Comparison of ENCODE assay signal across 1 cellular context in the genomic region with DNA sequence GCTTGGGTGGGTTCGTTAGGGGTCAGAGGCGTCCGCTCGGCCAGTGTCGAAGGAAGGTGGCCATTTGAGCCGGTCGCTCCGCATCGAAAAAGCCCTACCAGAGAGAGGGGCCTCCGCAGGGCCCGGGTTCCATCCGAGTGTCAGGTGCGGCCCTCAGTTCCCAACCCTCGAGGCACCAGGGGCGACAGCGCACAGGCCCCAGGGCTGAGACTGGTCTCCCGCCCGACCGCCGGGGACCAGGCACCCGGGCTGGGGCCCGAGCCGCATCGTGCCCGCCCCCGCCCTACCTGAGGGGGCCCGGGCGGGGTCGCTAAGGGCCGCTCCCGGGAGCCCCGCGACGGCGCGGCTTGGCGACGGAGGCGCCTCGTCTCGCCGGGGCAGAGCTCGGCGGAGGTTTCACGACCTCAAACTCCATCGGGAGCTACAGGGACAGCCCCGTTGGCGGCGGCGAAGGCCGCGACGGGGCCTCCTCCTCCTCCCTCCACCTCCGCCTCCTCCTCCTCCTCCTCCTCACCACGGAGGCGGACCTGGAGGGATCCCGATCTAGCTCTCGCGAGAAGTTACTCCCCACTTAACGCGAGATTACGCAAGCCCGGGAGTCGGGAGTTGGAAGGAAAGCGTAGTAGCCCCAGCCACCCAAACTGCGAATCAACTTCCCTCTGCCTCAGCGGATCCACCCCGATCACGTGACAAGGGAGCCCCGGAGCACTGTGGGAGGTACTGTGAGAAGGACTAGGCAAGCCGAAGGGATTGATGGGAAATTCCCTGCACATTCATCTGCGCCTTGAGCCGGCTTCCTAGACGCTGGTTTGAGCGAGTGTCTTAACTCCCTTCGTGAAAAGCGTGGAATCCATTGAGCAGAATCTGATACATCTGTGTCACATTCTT.
TF ChIP-seq lines count a peak whose summit lies in the region.

A gene with protein sequence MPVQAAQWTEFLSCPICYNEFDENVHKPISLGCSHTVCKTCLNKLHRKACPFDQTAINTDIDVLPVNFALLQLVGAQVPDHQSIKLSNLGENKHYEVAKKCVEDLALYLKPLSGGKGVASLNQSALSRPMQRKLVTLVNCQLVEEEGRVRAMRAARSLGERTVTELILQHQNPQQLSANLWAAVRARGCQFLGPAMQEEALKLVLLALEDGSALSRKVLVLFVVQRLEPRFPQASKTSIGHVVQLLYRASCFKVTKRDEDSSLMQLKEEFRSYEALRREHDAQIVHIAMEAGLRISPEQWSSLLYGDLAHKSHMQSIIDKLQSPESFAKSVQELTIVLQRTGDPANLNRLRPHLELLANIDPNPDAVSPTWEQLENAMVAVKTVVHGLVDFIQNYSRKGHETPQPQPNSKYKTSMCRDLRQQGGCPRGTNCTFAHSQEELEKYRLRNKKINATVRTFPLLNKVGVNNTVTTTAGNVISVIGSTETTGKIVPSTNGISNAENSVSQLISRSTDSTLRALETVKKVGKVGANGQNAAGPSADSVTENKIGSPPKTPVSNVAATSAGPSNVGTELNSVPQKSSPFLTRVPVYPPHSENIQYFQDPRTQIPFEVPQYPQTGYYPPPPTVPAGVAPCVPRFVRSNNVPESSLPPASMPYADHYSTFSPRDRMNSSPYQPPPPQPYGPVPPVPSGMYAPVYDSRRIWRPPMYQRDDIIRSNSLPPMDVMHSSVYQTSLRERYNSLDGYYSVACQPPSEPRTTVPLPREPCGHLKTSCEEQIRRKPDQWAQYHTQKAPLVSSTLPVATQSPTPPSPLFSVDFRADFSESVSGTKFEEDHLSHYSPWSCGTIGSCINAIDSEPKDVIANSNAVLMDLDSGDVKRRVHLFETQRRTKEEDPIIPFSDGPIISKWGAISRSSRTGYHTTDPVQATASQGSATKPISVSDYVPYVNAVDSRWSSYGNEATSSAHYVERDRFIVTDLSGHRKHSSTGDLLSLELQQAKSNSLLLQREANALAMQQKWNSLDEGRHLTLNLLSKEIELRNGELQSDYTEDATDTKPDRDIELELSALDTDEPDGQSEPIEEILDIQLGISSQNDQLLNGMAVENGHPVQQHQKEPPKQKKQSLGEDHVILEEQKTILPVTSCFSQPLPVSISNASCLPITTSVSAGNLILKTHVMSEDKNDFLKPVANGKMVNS (minus strand): TSS at position 537 of the 888 bp plus-strand sequence. CDS start 7,850 bp downstream, outside the sequence.

TF ChIP-seq in K562, 482 proteins besides CTCF, POLR2A, EP300 and RAD21 (continued from another document and continues in another):
- TF ChIP-seq, protein P1, sequence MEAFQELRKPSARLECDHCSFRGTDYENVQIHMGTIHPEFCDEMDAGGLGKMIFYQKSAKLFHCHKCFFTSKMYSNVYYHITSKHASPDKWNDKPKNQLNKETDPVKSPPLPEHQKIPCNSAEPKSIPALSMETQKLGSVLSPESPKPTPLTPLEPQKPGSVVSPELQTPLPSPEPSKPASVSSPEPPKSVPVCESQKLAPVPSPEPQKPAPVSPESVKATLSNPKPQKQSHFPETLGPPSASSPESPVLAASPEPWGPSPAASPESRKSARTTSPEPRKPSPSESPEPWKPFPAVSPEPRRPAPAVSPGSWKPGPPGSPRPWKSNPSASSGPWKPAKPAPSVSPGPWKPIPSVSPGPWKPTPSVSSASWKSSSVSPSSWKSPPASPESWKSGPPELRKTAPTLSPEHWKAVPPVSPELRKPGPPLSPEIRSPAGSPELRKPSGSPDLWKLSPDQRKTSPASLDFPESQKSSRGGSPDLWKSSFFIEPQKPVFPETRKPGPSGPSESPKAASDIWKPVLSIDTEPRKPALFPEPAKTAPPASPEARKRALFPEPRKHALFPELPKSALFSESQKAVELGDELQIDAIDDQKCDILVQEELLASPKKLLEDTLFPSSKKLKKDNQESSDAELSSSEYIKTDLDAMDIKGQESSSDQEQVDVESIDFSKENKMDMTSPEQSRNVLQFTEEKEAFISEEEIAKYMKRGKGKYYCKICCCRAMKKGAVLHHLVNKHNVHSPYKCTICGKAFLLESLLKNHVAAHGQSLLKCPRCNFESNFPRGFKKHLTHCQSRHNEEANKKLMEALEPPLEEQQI (IDR thresholded peaks at IDR 0.05), result peak; percentile 75; the same call in 1 of the 2 replicates
- TF ChIP-seq ARNT (IDR thresholded peaks at IDR 0.05), result peak; percentile 46 to 93; a peak in 3 of 4 replicates
- no peak for TF ChIP-seq ZNF232 (CRISPR knock-in tag; IDR thresholded peaks at IDR 0.05)
- TF ChIP-seq TRIM24 (IDR thresholded peaks at IDR 0.05), result peak in 1 of 2 experiments; percentile 47; a peak in 2 of 4 replicates
- TF ChIP-seq, protein P2, sequence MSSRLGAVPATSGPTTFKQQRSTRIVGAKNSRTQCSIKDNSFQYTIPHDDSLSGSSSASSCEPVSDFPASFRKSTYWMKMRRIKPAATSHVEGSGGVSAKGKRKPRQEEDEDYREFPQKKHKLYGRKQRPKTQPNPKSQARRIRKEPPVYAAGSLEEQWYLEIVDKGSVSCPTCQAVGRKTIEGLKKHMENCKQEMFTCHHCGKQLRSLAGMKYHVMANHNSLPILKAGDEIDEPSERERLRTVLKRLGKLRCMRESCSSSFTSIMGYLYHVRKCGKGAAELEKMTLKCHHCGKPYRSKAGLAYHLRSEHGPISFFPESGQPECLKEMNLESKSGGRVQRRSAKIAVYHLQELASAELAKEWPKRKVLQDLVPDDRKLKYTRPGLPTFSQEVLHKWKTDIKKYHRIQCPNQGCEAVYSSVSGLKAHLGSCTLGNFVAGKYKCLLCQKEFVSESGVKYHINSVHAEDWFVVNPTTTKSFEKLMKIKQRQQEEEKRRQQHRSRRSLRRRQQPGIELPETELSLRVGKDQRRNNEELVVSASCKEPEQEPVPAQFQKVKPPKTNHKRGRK (tag; IDR thresholded peaks at IDR 0.05), result no peak
- TF ChIP-seq ZKSCAN8 (CRISPR knock-in tag; IDR thresholded peaks at IDR 0.05), result no peak
- TF ChIP-seq TCF7 (IDR thresholded peaks at IDR 0.05; ENCODE audit: borderline replicate concordance), result peak; percentile 13; the same call in 1 of the 2 replicates
- TF ChIP-seq, protein P3, sequence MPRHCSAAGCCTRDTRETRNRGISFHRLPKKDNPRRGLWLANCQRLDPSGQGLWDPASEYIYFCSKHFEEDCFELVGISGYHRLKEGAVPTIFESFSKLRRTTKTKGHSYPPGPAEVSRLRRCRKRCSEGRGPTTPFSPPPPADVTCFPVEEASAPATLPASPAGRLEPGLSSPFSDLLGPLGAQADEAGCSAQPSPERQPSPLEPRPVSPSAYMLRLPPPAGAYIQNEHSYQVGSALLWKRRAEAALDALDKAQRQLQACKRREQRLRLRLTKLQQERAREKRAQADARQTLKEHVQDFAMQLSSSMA (CRISPR knock-in tag; IDR thresholded peaks at IDR 0.05), result no peak; the same call in 1 of the 2 replicates
- TF ChIP-seq ZNF184 (CRISPR knock-in tag; IDR thresholded peaks at IDR 0.05), result no peak
- TF ChIP-seq, protein P4, sequence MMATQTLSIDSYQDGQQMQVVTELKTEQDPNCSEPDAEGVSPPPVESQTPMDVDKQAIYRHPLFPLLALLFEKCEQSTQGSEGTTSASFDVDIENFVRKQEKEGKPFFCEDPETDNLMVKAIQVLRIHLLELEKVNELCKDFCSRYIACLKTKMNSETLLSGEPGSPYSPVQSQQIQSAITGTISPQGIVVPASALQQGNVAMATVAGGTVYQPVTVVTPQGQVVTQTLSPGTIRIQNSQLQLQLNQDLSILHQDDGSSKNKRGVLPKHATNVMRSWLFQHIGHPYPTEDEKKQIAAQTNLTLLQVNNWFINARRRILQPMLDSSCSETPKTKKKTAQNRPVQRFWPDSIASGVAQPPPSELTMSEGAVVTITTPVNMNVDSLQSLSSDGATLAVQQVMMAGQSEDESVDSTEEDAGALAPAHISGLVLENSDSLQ (IDR thresholded peaks at IDR 0.05), result no peak
- no peak for TF ChIP-seq SRSF7 (optimal IDR thresholded peaks at IDR 0.05; ENCODE audit: low read depth, low read length)
- no peak for TF ChIP-seq CREBBP (IDR thresholded peaks at IDR 0.05; ENCODE audit: low read depth, low read length)
- TF ChIP-seq ZNF217 (CRISPR knock-in tag; IDR thresholded peaks at IDR 0.05), result no peak
- no peak for TF ChIP-seq ZNF444 (CRISPR knock-in tag; IDR thresholded peaks at IDR 0.05)
- TF ChIP-seq GABPA (tag; conservative IDR thresholded peaks at IDR 0.05; ENCODE audit: low read depth), result peak; percentile 78
- TF ChIP-seq SPI1 (IDR thresholded peaks at IDR 0.05; ENCODE audit: borderline replicate concordance, low read depth, low read length), result no peak
- TF ChIP-seq POLR2H (tag; IDR thresholded peaks at IDR 0.05; ENCODE audit: low read depth), result peak; percentile 83
- TF ChIP-seq JUN (IDR thresholded peaks at IDR 0.05; ENCODE audit: borderline replicate concordance, low read depth, low read length), result 0 out of 2 replicates have a peak, but pooled peaks have one; percentile 38
- TF ChIP-seq JUN (CRISPR knock-in tag; IDR thresholded peaks at IDR 0.05; ENCODE audit: borderline replicate concordance), result no peak
- TF ChIP-seq, protein P5, sequence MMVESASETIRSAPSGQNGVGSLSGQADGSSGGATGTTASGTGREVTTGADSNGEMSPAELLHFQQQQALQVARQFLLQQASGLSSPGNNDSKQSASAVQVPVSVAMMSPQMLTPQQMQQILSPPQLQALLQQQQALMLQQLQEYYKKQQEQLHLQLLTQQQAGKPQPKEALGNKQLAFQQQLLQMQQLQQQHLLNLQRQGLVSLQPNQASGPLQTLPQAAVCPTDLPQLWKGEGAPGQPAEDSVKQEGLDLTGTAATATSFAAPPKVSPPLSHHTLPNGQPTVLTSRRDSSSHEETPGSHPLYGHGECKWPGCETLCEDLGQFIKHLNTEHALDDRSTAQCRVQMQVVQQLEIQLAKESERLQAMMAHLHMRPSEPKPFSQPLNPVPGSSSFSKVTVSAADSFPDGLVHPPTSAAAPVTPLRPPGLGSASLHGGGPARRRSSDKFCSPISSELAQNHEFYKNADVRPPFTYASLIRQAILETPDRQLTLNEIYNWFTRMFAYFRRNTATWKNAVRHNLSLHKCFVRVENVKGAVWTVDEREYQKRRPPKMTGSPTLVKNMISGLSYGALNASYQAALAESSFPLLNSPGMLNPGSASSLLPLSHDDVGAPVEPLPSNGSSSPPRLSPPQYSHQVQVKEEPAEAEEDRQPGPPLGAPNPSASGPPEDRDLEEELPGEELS (CRISPR knock-in tag; IDR thresholded peaks at IDR 0.05; ENCODE audit: borderline replicate concordance), result no peak; the same call in 1 of the 2 replicates
- peak; percentile 96 for TF ChIP-seq CBFA2T2 (conservative IDR thresholded peaks at IDR 0.05)
- no peak for TF ChIP-seq SNRNP70 (optimal IDR thresholded peaks at IDR 0.05; ENCODE audit: low read depth, low read length)
- TF ChIP-seq, protein P6, sequence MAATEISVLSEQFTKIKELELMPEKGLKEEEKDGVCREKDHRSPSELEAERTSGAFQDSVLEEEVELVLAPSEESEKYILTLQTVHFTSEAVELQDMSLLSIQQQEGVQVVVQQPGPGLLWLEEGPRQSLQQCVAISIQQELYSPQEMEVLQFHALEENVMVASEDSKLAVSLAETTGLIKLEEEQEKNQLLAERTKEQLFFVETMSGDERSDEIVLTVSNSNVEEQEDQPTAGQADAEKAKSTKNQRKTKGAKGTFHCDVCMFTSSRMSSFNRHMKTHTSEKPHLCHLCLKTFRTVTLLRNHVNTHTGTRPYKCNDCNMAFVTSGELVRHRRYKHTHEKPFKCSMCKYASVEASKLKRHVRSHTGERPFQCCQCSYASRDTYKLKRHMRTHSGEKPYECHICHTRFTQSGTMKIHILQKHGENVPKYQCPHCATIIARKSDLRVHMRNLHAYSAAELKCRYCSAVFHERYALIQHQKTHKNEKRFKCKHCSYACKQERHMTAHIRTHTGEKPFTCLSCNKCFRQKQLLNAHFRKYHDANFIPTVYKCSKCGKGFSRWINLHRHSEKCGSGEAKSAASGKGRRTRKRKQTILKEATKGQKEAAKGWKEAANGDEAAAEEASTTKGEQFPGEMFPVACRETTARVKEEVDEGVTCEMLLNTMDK (IDR thresholded peaks at IDR 0.05; ENCODE audit: borderline replicate concordance, insufficient read depth, low read depth, low read length, poor library complexity, severe bottlenecking), result no peak
- no peak for TF ChIP-seq BACH1 (tag; IDR thresholded peaks at IDR 0.05)
- peak; percentile 74; the same call in 1 of the 2 replicates for TF ChIP-seq SMAD3 (CRISPR knock-in tag; conservative IDR thresholded peaks at IDR 0.05)
- TF ChIP-seq E2F3 (CRISPR knock-in tag; IDR thresholded peaks at IDR 0.05), result peak; percentile 32; the same call in 1 of the 2 replicates
- TF ChIP-seq FOXP1 (CRISPR knock-in tag; IDR thresholded peaks at IDR 0.05), result 0 out of 2 replicates have a peak, but pooled peaks have one; percentile 57
- no peak for TF ChIP-seq ETV6 (IDR thresholded peaks at IDR 0.05; ENCODE audit: borderline replicate concordance in 1 of 2, low read depth in 2 of 2, low read length in 1 of 2)
- TF ChIP-seq ETV6 (CRISPR knock-in tag; IDR thresholded peaks at IDR 0.05; ENCODE audit: borderline replicate concordance), result no peak
- TF ChIP-seq MCM7 (IDR thresholded peaks at IDR 0.05), result no peak
- peak; percentile 99 for TF ChIP-seq CTBP1 (IDR thresholded peaks at IDR 0.05; ENCODE audit: borderline replicate concordance)
- TF ChIP-seq, protein P7, sequence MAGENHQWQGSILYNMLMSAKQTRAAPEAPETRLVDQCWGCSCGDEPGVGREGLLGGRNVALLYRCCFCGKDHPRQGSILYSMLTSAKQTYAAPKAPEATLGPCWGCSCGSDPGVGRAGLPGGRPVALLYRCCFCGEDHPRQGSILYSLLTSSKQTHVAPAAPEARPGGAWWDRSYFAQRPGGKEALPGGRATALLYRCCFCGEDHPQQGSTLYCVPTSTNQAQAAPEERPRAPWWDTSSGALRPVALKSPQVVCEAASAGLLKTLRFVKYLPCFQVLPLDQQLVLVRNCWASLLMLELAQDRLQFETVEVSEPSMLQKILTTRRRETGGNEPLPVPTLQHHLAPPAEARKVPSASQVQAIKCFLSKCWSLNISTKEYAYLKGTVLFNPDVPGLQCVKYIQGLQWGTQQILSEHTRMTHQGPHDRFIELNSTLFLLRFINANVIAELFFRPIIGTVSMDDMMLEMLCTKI (IDR thresholded peaks at IDR 0.05; ENCODE audit: partially characterized antibody), result no peak
- TF ChIP-seq MEIS2 (IDR thresholded peaks at IDR 0.05; ENCODE audit: partially characterized antibody), result no peak
- no peak for TF ChIP-seq PRPF4 (IDR thresholded peaks at IDR 0.05; ENCODE audit: insufficient read depth, low read depth, low read length, poor library complexity, severe bottlenecking)
- no peak for TF ChIP-seq BRD4 (IDR thresholded peaks at IDR 0.05)
- TF ChIP-seq CHD2 (IDR thresholded peaks at IDR 0.05; ENCODE audit: low read depth, low read length), result peak; percentile 98
- TF ChIP-seq, protein P8, sequence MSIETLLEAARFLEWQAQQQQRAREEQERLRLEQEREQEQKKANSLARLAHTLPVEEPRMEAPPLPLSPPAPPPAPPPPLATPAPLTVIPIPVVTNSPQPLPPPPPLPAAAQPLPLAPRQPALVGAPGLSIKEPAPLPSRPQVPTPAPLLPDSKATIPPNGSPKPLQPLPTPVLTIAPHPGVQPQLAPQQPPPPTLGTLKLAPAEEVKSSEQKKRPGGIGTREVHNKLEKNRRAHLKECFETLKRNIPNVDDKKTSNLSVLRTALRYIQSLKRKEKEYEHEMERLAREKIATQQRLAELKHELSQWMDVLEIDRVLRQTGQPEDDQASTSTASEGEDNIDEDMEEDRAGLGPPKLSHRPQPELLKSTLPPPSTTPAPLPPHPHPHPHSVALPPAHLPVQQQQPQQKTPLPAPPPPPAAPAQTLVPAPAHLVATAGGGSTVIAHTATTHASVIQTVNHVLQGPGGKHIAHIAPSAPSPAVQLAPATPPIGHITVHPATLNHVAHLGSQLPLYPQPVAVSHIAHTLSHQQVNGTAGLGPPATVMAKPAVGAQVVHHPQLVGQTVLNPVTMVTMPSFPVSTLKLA (conservative IDR thresholded peaks at IDR 0.05), result peak in 1 of 2 experiments; percentile 53; a peak in 2 of 4 replicates
